Comparison of ENCODE assay signal across 15 cellular contexts in genomic region chr21:34065015-34065414, GRCh38.
DNase-seq lines count a peak whose midpoint lies in the region; ATAC-seq and TF ChIP-seq lines count a peak whose summit lies in the region.
"Had no signal": no experiment of that assay in that cellular context is flagged by ENCODE, and none has a peak within 500 bp of the region (broad histone marks: within the 10 kb centered on the region; RNA-seq: fewer than 3 reads in every experiment).

No MANE protein-coding gene starts in this region.

- H3K4me3 ChIP-seq in retinal pigment epithelial cell (ENCODE audit: low read length) = no peak overlapping the region
- H3K4me3 ChIP-seq: A549 had no signal

- peaks cover 5% of the 10 kb centered on the region for H3K27me3 Mint-ChIP-seq in dendritic cell treated with granulocyte-macrophage colony-stimulating factor and Interleukin-4, amounts not matched to agents 40 ng/mL and 50 ng/mL, for 4 days
- no peaks in the 10 kb centered on the region for H3K27me3 Mint-ChIP-seq in activated naive CD8-positive, alpha-beta T cell treated with anti-CD3 and anti-CD28 coated beads, Interleukin-2, amount 50 U/mL, for 24 hours
- H3K27me3 Mint-ChIP-seq: B cell; CD8-positive, alpha-beta memory T cell had no signal

- H3K36me3 Mint-ChIP-seq in dendritic cell treated with granulocyte-macrophage colony-stimulating factor and Interleukin-4, amounts not matched to agents 40 ng/mL and 50 ng/mL, for 4 days (ENCODE audit: low read depth) = no peaks in the 10 kb centered on the region
- no peaks in the 10 kb centered on the region for H3K36me3 Mint-ChIP-seq in activated naive CD8-positive, alpha-beta T cell treated with anti-CD3 and anti-CD28 coated beads, Interleukin-2, amount 50 U/mL, for 24 hours (ENCODE audit: low read depth)
- H3K36me3 Mint-ChIP-seq: CD8-positive, alpha-beta memory T cell had no signal

- TF ChIP-seq CTCF in retinal pigment epithelial cell (conservative IDR thresholded peaks at IDR 0.05; ENCODE audit: low read depth, low read length) = no peak

- DNase-seq in AG20443 (ENCODE audit: low spot score) (peak; percentile 41), HCEC 1CT (peak; percentile 25), retinal pigment epithelial cell (ENCODE audit: low read depth) (peak; percentile 73), SKM-1 treated with dmso at 0.1 percent for 144 hours (lab: John Stamatoyannopoulos, UW; ENCODE audit: unreplicated experiment) (no peak)
- DNase-seq in activated naive CD8-positive, alpha-beta T cell treated with anti-CD3 and anti-CD28 coated beads, Interleukin-2, amount 50 U/mL, for 24 hours = no peak
- DNase-seq: CD8-positive, alpha-beta memory T cell; H7; KG1; NCI-H1092; NCI-H1694; PC-3 had no signal

- intact Hi-C loops in dendritic cell treated with granulocyte-macrophage colony-stimulating factor and Interleukin-4, amounts not matched to agents 40 ng/mL and 50 ng/mL, for 4 days (cut with micrococcal nuclease) = no loop called here

- peaks cover 8% of the 10 kb centered on the region for H3K4me1 Mint-ChIP-seq in dendritic cell treated with granulocyte-macrophage colony-stimulating factor and Interleukin-4, amounts not matched to agents 40 ng/mL and 50 ng/mL, for 4 days (ENCODE audit: low read depth)
- no peaks in the 10 kb centered on the region for H3K4me1 Mint-ChIP-seq in activated naive CD8-positive, alpha-beta T cell treated with anti-CD3 and anti-CD28 coated beads, Interleukin-2, amount 50 U/mL, for 24 hours
- H3K4me1 Mint-ChIP-seq: B cell; CD8-positive, alpha-beta memory T cell had no signal

- H3K4me3 Mint-ChIP-seq in dendritic cell treated with granulocyte-macrophage colony-stimulating factor and Interleukin-4, amounts not matched to agents 40 ng/mL and 50 ng/mL, for 4 days = no peak overlapping the region
- H3K4me3 Mint-ChIP-seq in activated naive CD8-positive, alpha-beta T cell treated with anti-CD3 and anti-CD28 coated beads, Interleukin-2, amount 50 U/mL, for 24 hours = no peak overlapping the region
- H3K4me3 Mint-ChIP-seq: B cell; CD8-positive, alpha-beta memory T cell had no signal

- no peaks in the 10 kb centered on the region for H3K9me3 Mint-ChIP-seq in dendritic cell treated with granulocyte-macrophage colony-stimulating factor and Interleukin-4, amounts not matched to agents 40 ng/mL and 50 ng/mL, for 4 days
- H3K9me3 Mint-ChIP-seq in activated naive CD8-positive, alpha-beta T cell treated with anti-CD3 and anti-CD28 coated beads, Interleukin-2, amount 50 U/mL, for 24 hours = peaks cover 6% of the 10 kb centered on the region
- H3K9me3 Mint-ChIP-seq: CD8-positive, alpha-beta memory T cell had no signal

- ATAC-seq in HG03025 (IDR thresholded peaks at IDR 0.05; ENCODE audit: low FRiP score, unreplicated experiment) = no peak
- ATAC-seq in activated naive CD8-positive, alpha-beta T cell treated with anti-CD3 and anti-CD28 coated beads, Interleukin-2, amount 50 U/mL, for 24 hours = no peak
- ATAC-seq: A549, PC-3 had no signal

- peak overlapping the region; percentile 38 for H3K27ac Mint-ChIP-seq in dendritic cell treated with granulocyte-macrophage colony-stimulating factor and Interleukin-4, amounts not matched to agents 40 ng/mL and 50 ng/mL, for 4 days
- H3K27ac Mint-ChIP-seq in activated naive CD8-positive, alpha-beta T cell treated with anti-CD3 and anti-CD28 coated beads, Interleukin-2, amount 50 U/mL, for 24 hours = no peak overlapping the region
- H3K27ac Mint-ChIP-seq: B cell; CD8-positive, alpha-beta memory T cell had no signal

Comparison
In these comparisons a context has a peak if more than half of its experiments do, and no peak if none do; other contexts are left out.
1. DNase-seq: peak in AG20443 (single experiment), HCEC 1CT (single experiment) and retinal pigment epithelial cell (single experiment); none in SKM-1 treated with dmso at 0.1 percent for 144 hours (single experiment) and activated naive CD8-positive, alpha-beta T cell treated with anti-CD3 and anti-CD28 coated beads, Interleukin-2, amount 50 U/mL, for 24 hours (single experiment).